In genomic region chr16:2838928-2839327, GRCh38 we compare ENCODE assay signal across 8 cellular contexts. TPM values are rescaled to one million over a fixed set of nuclear protein-coding genes. Genes with fewer than 3 reads are reported as not detected.
DNase-seq lines count a peak whose midpoint lies in the region; ATAC-seq lines count a peak whose summit lies in the region.

No MANE protein-coding gene starts in this region.

- H3K23ac ChIP-seq in mesenchymal stem cell (ENCODE audit: low read length in 2 of 2) = peak overlapping the region in 1 of 2 experiments; percentile 26

- no peak overlapping the region for H3K4ac ChIP-seq in mesenchymal stem cell (ENCODE audit: low read depth in 1 of 2, low read length in 2 of 2)

- H2BK120ac ChIP-seq in mesenchymal stem cell (ENCODE audit: low read depth, low read length) = no peak overlapping the region

- no peaks in the 10 kb centered on the region for H3K9me3 Mint-ChIP-seq in effector memory CD8-positive, alpha-beta T cell

- no peak overlapping the region for H2BK5ac ChIP-seq in mesenchymal stem cell (ENCODE audit: low read depth, low read length, poor library complexity, severe bottlenecking)

- 13% methylated on average over 12 of the region's 12 CpGs for WGBS in mesenchymal stem cell

- peak overlapping the region; percentile 85 to 93 for H3K27ac Mint-ChIP-seq in effector memory CD8-positive, alpha-beta T cell

- peaks cover 13% of the 10 kb centered on the region for H3K36me3 Mint-ChIP-seq in effector memory CD8-positive, alpha-beta T cell (ENCODE audit: insufficient read depth)

- H3K9ac ChIP-seq in mesenchymal stem cell (ENCODE audit: low read length) = peak overlapping the region; percentile 5

- no peak overlapping the region for H3K18ac ChIP-seq in mesenchymal stem cell (ENCODE audit: low read depth in 1 of 2, low read length in 2 of 2)

- peaks cover 40 to 45% of the 10 kb centered on the region in 2 donors for H3K4me1 Mint-ChIP-seq in effector memory CD8-positive, alpha-beta T cell (ENCODE audit: low read depth in 2 of 2)

- peak overlapping the region; percentile 53 for H2AFZ ChIP-seq in mesenchymal stem cell (ENCODE audit: low read depth, low read length)

- H3K27me3 Mint-ChIP-seq in effector memory CD8-positive, alpha-beta T cell = peaks cover 0 to 7% of the 10 kb centered on the region in 2 donors

- peaks cover 30% of the 10 kb centered on the region for H3K4me1 ChIP-seq in mesenchymal stem cell (ENCODE audit: control insufficient read depth, insufficient read depth, low read depth, low read length)

- no peaks in the 10 kb centered on the region for H3K79me1 ChIP-seq in mesenchymal stem cell (replicated peaks; ENCODE audit: low read length, poor library complexity, severe bottlenecking)

- no peaks in the 10 kb centered on the region for H3K36me3 ChIP-seq in mesenchymal stem cell (ENCODE audit: control insufficient read depth in 1 of 2, insufficient read depth in 2 of 2, low read depth in 1 of 2, low read length in 2 of 2)

- peak overlapping the region in 1 of 2 donors; percentile 43 for H3K4me3 Mint-ChIP-seq in effector memory CD8-positive, alpha-beta T cell

- H4K8ac ChIP-seq in mesenchymal stem cell (ENCODE audit: low read length) = peak overlapping the region; percentile 63

- no peaks in the 10 kb centered on the region for H3K9me3 ChIP-seq in mesenchymal stem cell (ENCODE audit: control insufficient read depth, low read length)

- no peak overlapping the region for H3K14ac ChIP-seq in mesenchymal stem cell (ENCODE audit: low read length in 2 of 2)

- no peak overlapping the region for H3K27ac ChIP-seq in mesenchymal stem cell (ENCODE audit: low read length, poor library complexity, severe bottlenecking)

- H3K27me3 ChIP-seq in mesenchymal stem cell (ENCODE audit: control insufficient read depth in 1 of 2, insufficient read depth in 1 of 2, low read length in 2 of 2) = no peaks in the 10 kb centered on the region

- no peak overlapping the region for H3K4me3 ChIP-seq in mesenchymal stem cell (ENCODE audit: insufficient read depth in 1 of 2, low read depth in 1 of 2, low read length in 2 of 2)

- no peak overlapping the region for H2AK5ac ChIP-seq in mesenchymal stem cell (ENCODE audit: low read length, severe bottlenecking)

- peak; percentile 56 for DNase-seq in NK-92 treated with Interleukin-12 subunit alpha and Interleukin-12 subunit beta, amount 100 ng/mL, for 24 hours (lab: John Stamatoyannopoulos, UW)
- DNase-seq in NK-92 (lab: John Stamatoyannopoulos, UW; ENCODE audit: unreplicated experiment) (no peak), NCI-H1930 (lab: John Stamatoyannopoulos, UW) (peak; percentile 32 to 71), mesenchymal stem cell (peak; percentile 77), NCI-H1048 (lab: John Stamatoyannopoulos, UW) (no peak)
- DNase-seq in activated CD4-positive, alpha-beta T cell treated with anti-CD3 and anti-CD28 coated beads, Interleukin-2, amount 50 U/mL, for 48 hours = peak; percentile 63 to 70
- peak; percentile 48 to 56 (median 51) for DNase-seq in effector memory CD8-positive, alpha-beta T cell
- peak; percentile 34 for DNase-seq in stimulated activated naive CD4-positive, alpha-beta T cell treated with Interleukin-2 at 50 U/mL for 16 hours (lab: John Stamatoyannopoulos, UW)

- H2BK12ac ChIP-seq in mesenchymal stem cell (ENCODE audit: low read length in 2 of 2) = peak overlapping the region in 1 of 2 experiments; percentile 39

- peak overlapping the region; percentile 45 for H4K91ac ChIP-seq in mesenchymal stem cell (ENCODE audit: low read length)

- H2BK15ac ChIP-seq in mesenchymal stem cell (ENCODE audit: low read depth, poor library complexity, severe bottlenecking) = no peak overlapping the region

- no peak overlapping the region for H3K4me2 ChIP-seq in mesenchymal stem cell (ENCODE audit: low read length, poor library complexity, severe bottlenecking)

- peak; percentile 62 for ATAC-seq in effector memory CD8-positive, alpha-beta T cell (replicated peaks)

RNA-seq across cellular contexts. Expression of gene ZG16B, which starts 8.8 kb away (rescaled TPM):
- 2.2 TPM for polyA plus RNA-seq in mesenchymal stem cell (2013, experiment 1 of 2)
- 2.3 TPM for polyA plus RNA-seq in mesenchymal stem cell (2013, experiment 2 of 2)

RNA-seq across cellular contexts. Expression of gene PRSS22, which starts 19.0 kb away (rescaled TPM):
- not detected for polyA plus RNA-seq in mesenchymal stem cell (2013, experiment 1 of 2)
- polyA plus RNA-seq in mesenchymal stem cell (2013, experiment 2 of 2) = not detected

RNA-seq across cellular contexts. Expression of gene PRSS21, which starts 21.9 kb away (rescaled TPM):
- polyA plus RNA-seq in mesenchymal stem cell (2013, experiment 1 of 2) = not detected
- not detected for polyA plus RNA-seq in mesenchymal stem cell (2013, experiment 2 of 2)

RNA-seq across cellular contexts. Expression of gene PRSS41, which starts 40.7 kb away (rescaled TPM):
- polyA plus RNA-seq in mesenchymal stem cell (2013, experiment 1 of 2) = not detected
- not detected for polyA plus RNA-seq in mesenchymal stem cell (2013, experiment 2 of 2)

RNA-seq across cellular contexts. Expression of gene FLYWCH2, which starts 44.1 kb away (rescaled TPM):
- polyA plus RNA-seq in mesenchymal stem cell (2013, experiment 1 of 2) = 32.0 TPM
- 33.1 TPM for polyA plus RNA-seq in mesenchymal stem cell (2013, experiment 2 of 2)

Comparison
In these comparisons a context has a peak if more than half of its experiments do, and no peak if none do; other contexts are left out.
1. DNase-seq: peak in NK-92 treated with Interleukin-12 subunit alpha and Interleukin-12 subunit beta, amount 100 ng/mL, for 24 hours (single experiment), NCI-H1930 (2 of 2), activated CD4-positive, alpha-beta T cell treated with anti-CD3 and anti-CD28 coated beads, Interleukin-2, amount 50 U/mL, for 48 hours (2 of 2), effector memory CD8-positive, alpha-beta T cell (3 of 3), mesenchymal stem cell (single experiment) and stimulated activated naive CD4-positive, alpha-beta T cell treated with Interleukin-2 at 50 U/mL for 16 hours (single experiment); none in NK-92 (single experiment) and NCI-H1048 (single experiment).